Comparison of ENCODE assay signal across 33 cellular contexts in genomic region chr5:30237189-30237588, GRCh38.
"Had no signal": no experiment of that assay in that cellular context is flagged by ENCODE, and none has a peak within 500 bp of the region (broad histone marks: within the 10 kb centered on the region; RNA-seq: fewer than 3 reads in every experiment).

No MANE protein-coding gene starts in this region.

- H3K4me3 ChIP-seq: adrenal gland, ascending aorta, body of pancreas, breast epithelium, cardiac muscle cell had no signal

- H3K27me3 ChIP-seq: adrenal gland, ascending aorta, body of pancreas, brain microvascular endothelial cell, breast epithelium, cardiac muscle cell had no signal

- H3K4me1 ChIP-seq: adrenal gland, ascending aorta, body of pancreas, breast epithelium had no signal

- DNase-seq: activated effector memory CD4-positive, alpha-beta T cell treated with anti-CD3 and anti-CD28 coated beads, Interleukin-2, amount 50 U/mL, for 16 hours; activated effector memory CD4-positive, alpha-beta T cell treated with Interleukin-2 at 50 U/mL for 16 hours; activated gamma-delta T cell; activated gamma-delta T cell treated with Interleukin-2 at 50 U/mL for 16 hours; activated naive CD4-positive, alpha-beta T cell; activated naive CD4-positive, alpha-beta T cell treated with anti-CD3 and anti-CD28 coated beads for 36 hours; activated naive CD4-positive, alpha-beta T cell treated with anti-CD3 and anti-CD28 coated beads, Interleukin-2, amount 10 ng/mL, durations not matched to agents 7 days and 5 days; activated naive CD4-positive, alpha-beta T cell treated with anti-CD3 and anti-CD28 coated beads, Interleukin-2, amount 50 U/mL, for 16 hours; activated naive CD4-positive, alpha-beta T cell treated with Interleukin-2 at 50 U/mL for 16 hours; activated naive CD8-positive, alpha-beta T cell treated with anti-CD3 and anti-CD28 coated beads for 36 hours; activated naive CD8-positive, alpha-beta T cell treated with anti-CD3 and anti-CD28 coated beads, Interleukin-2, amount 10 ng/mL, durations not matched to agents 7 days and 5 days; activated naive CD8-positive, alpha-beta T cell treated with anti-CD3 and anti-CD28 coated beads, Interleukin-2, amount 50 U/mL, for 24 hours; activated T-cell treated with anti-CD3 and anti-CD28 coated beads, Interleukin-2, amount 50 U/mL, for 24 hours; activated T-cell treated with anti-CD3 and anti-CD28 coated beads, Interleukin-2, amount 50 U/mL, for 4 hours; activated T-cell treated with anti-CD3 and anti-CD28 coated beads, Interleukin-2, amount 50 U/mL, for 48 hours; activated T-cell treated with anti-CD3 and anti-CD28 coated beads, Interleukin-2, amount 50 U/mL, for 72 hours; adrenal gland; amniotic stem cell; amygdala; anterior cingulate cortex; aorta; body of pancreas; brain microvascular endothelial cell; caudate nucleus; central memory CD4-positive, alpha-beta T cell; cerebellar nuclear complex had no signal

- FAIRE-seq: astrocyte, bronchial epithelial cell had no signal

- ATAC-seq: activated naive CD4-positive, alpha-beta T cell treated with anti-CD3 and anti-CD28 coated beads, Interleukin-2, amount 50 U/mL, for 72 hours; activated naive CD8-positive, alpha-beta T cell treated with anti-CD3 and anti-CD28 coated beads, Interleukin-2, amount 50 U/mL, for 24 hours; activated T-cell treated with anti-CD3 and anti-CD28 coated beads, Interleukin-2, amount 50 U/mL, for 4 hours; activated T-cell treated with anti-CD3 and anti-CD28 coated beads, Interleukin-2, amount 50 U/mL, for 72 hours; activated T-helper 17 cell treated with anti-CD3 and anti-CD28 coated beads, Interleukin-2, amount 50 U/mL, for 72 hours; body of pancreas had no signal

- H3K36me3 ChIP-seq: adrenal gland, ascending aorta, brain microvascular endothelial cell, breast epithelium, cardiac muscle cell had no signal

- H3K9me3 ChIP-seq: adrenal gland, ascending aorta, body of pancreas, breast epithelium had no signal

- H3K27ac ChIP-seq: adrenal gland, ascending aorta, body of pancreas, brain microvascular endothelial cell, breast epithelium, cardiac muscle cell had no signal
